In the genomic region with DNA sequence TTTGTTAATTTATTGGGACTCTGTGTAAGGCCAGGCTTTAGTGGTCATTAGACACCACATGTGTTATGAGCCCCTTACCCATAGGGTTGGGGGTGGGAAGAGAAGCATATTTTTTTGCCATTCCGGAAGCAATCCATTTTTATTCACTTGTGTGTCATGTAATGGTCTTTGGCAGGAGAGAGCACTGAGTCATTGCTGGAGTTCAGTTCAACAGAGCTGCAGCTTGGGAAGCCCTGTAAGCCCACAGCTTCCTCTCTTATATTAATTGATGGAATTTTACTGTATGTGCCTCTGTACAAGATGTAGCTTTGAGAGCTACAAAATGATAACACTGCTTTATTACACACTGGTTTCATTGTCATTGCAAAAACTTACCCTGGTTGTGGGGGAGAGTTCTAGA, we compare ENCODE assay signal across 14 cellular contexts.
DNase-seq lines count a peak whose midpoint lies in the region; ATAC-seq, FAIRE-seq and TF ChIP-seq lines count a peak whose summit lies in the region.
"Had no signal": no experiment of that assay in that cellular context is flagged by ENCODE, and none has a peak within 500 bp of the region (broad histone marks: within the 10 kb centered on the region; RNA-seq: fewer than 3 reads in every experiment).

No MANE protein-coding gene starts in this region.

- H3K9me3 ChIP-seq in Panc1 (ENCODE audit: control insufficient read depth, insufficient read depth, low read depth, low read length) (no peaks in the 10 kb centered on the region), kidney (ENCODE audit: control insufficient read depth in 1 of 2, low read length in 2 of 2) (no peaks in the 10 kb centered on the region)
- H3K9me3 ChIP-seq: psoas muscle had no signal

- H3K4me1 ChIP-seq in Panc1 (ENCODE audit: control insufficient read depth, insufficient read depth, low read length) (no peaks in the 10 kb centered on the region), kidney (ENCODE audit: control insufficient read depth in 1 of 2, insufficient read depth in 1 of 2, low read depth in 1 of 2, low read length in 2 of 2) (no peaks in the 10 kb centered on the region)
- H3K4me1 ChIP-seq: psoas muscle had no signal

- in situ Hi-C loops in Panc1 (cut with HindIII; ENCODE audit: low pct_unique_long_range_greater_than_20kb, low sequenced_read_pairs) = no loop called here

- H3K4me1 Mint-ChIP-seq in activated CD4-positive, alpha-beta memory T cell treated with anti-CD3 and anti-CD28 coated beads, Interleukin-2, amount 10 ng/mL, durations not matched to agents 7 days and 5 days = no peaks in the 10 kb centered on the region

- H3K27ac Mint-ChIP-seq in activated CD4-positive, alpha-beta memory T cell treated with anti-CD3 and anti-CD28 coated beads, Interleukin-2, amount 10 ng/mL, durations not matched to agents 7 days and 5 days = no peak overlapping the region

- no peaks in the 10 kb centered on the region for H3K9me3 Mint-ChIP-seq in activated CD4-positive, alpha-beta memory T cell treated with anti-CD3 and anti-CD28 coated beads, Interleukin-2, amount 10 ng/mL, durations not matched to agents 7 days and 5 days

- ATAC-seq in Panc1 = 0 out of 2 replicates have a peak, but pooled peaks have one; percentile 58
- no peak for ATAC-seq in HG03460 (IDR thresholded peaks at IDR 0.05; ENCODE audit: unreplicated experiment)
- ATAC-seq: psoas muscle had no signal

- no peak overlapping the region for H3K4me3 Mint-ChIP-seq in activated CD4-positive, alpha-beta memory T cell treated with anti-CD3 and anti-CD28 coated beads, Interleukin-2, amount 10 ng/mL, durations not matched to agents 7 days and 5 days

- no peaks in the 10 kb centered on the region for H3K36me3 ChIP-seq in Panc1 (ENCODE audit: control insufficient read depth, insufficient read depth, low read length)
- H3K36me3 ChIP-seq in kidney (ENCODE audit: control insufficient read depth in 1 of 2, insufficient read depth in 2 of 2, low read length in 2 of 2) = peaks cover 0 to 3% of the 10 kb centered on the region in 2 donors

- no peaks in the 10 kb centered on the region for H3K27me3 Mint-ChIP-seq in activated CD4-positive, alpha-beta memory T cell treated with anti-CD3 and anti-CD28 coated beads, Interleukin-2, amount 10 ng/mL, durations not matched to agents 7 days and 5 days

- H3K4me3 ChIP-seq in Panc1 (ENCODE audit: low read depth in 2 of 2, low read length in 2 of 2) (no peak overlapping the region), kidney (ENCODE audit: low read length in 2 of 2) (no peak overlapping the region)
- H3K4me3 ChIP-seq: psoas muscle had no signal

- no peaks in the 10 kb centered on the region for H3K27me3 ChIP-seq in Panc1 (ENCODE audit: control insufficient read depth, insufficient read depth, low read length)

- POLR2A ChIA-PET in Panc1 (lab: Charles Lee) = no interaction called here
- POLR2A ChIA-PET in activated CD4-positive, alpha-beta memory T cell treated with anti-CD3 and anti-CD28 coated beads, Interleukin-2, amount 10 ng/mL, durations not matched to agents 7 days and 5 days (lab: Charles Lee) = no interaction called here

- no peak for FAIRE-seq in kidney (lab: Jason Lieb, UNC)

- H3K36me3 Mint-ChIP-seq in activated CD4-positive, alpha-beta memory T cell treated with anti-CD3 and anti-CD28 coated beads, Interleukin-2, amount 10 ng/mL, durations not matched to agents 7 days and 5 days (ENCODE audit: low read depth) = peaks cover 48% of the 10 kb centered on the region

- DNase-seq in ELR (ENCODE audit: low read depth) (peak; percentile 79), Panc1 (ENCODE audit: low read depth, low spot score) (no peak), epidermal melanocyte (ENCODE audit: insufficient read length, low spot score) (peak; percentile 23), renal cortical epithelial cell (ENCODE audit: low read depth) (peak; percentile 52), kidney (no peak)
- no peak for DNase-seq in activated CD4-positive, alpha-beta memory T cell treated with anti-CD3 and anti-CD28 coated beads, Interleukin-2, amount 10 ng/mL, durations not matched to agents 7 days and 5 days
- DNase-seq: activated CD4-positive, alpha-beta T cell treated with anti-CD3 and anti-CD28 coated beads, Interleukin-2, amount 50 U/mL, for 4 hours; DMS153; midbrain; NCI-H2107; psoas muscle; T-helper 2 cell had no signal

- BruUV-seq in Panc1 (replicated peaks; lab: Mats Ljungman, UMichigan) = no TSS peak

- intact Hi-C loops in Panc1 (cut with micrococcal nuclease; ENCODE audit: unreplicated experiment) = no loop called here
- intact Hi-C loops in kidney (cut with DNase I) = no loop called here

- TF ChIP-seq CTCF in Panc1 (IDR thresholded peaks at IDR 0.05) = no peak
- TF ChIP-seq CTCF in kidney (IDR thresholded peaks at IDR 0.05; ENCODE audit: borderline replicate concordance, extremely low read depth, insufficient read depth) = no peak

- no peak overlapping the region for H3K9ac ChIP-seq in kidney (ENCODE audit: low read length in 2 of 2)
- H3K9ac ChIP-seq: KMS-11 had no signal

- no peak overlapping the region for H3K27ac ChIP-seq in Panc1 (ENCODE audit: low read length)
- H3K27ac ChIP-seq in kidney (ENCODE audit: low read depth in 2 of 2, low read length in 2 of 2) = no peak overlapping the region
- H3K27ac ChIP-seq: KMS-11, psoas muscle had no signal

- CTCF ChIA-PET in Panc1 (lab: Charles Lee) = no interaction called here
- CTCF ChIA-PET in activated CD4-positive, alpha-beta memory T cell treated with anti-CD3 and anti-CD28 coated beads, Interleukin-2, amount 10 ng/mL, durations not matched to agents 7 days and 5 days (lab: Charles Lee) = no interaction called here

Comparison
In these comparisons a context has a peak if more than half of its experiments do, and no peak if none do; other contexts are left out.
1. DNase-seq: peak in ELR (single experiment), epidermal melanocyte (single experiment) and renal cortical epithelial cell (single experiment); none in Panc1 (single experiment), kidney (single experiment) and activated CD4-positive, alpha-beta memory T cell treated with anti-CD3 and anti-CD28 coated beads, Interleukin-2, amount 10 ng/mL, durations not matched to agents 7 days and 5 days (single experiment).